16 cellular contexts compared by ENCODE assay signal in the genomic region with DNA sequence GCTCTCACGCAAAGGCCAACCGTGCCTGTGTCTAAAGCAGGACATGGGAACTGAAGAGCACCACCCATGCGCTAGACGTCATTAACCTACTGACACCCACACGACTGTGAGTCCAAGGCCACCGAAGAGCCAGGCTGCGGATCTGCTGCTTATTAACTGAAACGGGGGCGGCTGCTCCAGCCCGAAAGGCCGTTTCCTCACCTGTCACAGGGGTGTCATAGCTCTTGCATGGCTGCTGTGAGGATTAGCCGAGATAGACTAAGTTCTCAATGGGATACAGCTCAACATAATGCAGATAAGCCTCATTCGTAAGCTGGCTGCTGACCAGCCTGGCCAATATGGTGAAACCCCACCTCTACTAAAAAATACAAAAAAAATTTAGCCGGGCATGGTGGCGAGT. TPM values are rescaled to one million over a fixed set of nuclear protein-coding genes. Genes with fewer than 3 reads are reported as not detected.
DNase-seq lines count a peak whose midpoint lies in the region; ATAC-seq and TF ChIP-seq lines count a peak whose summit lies in the region.
"Had no signal": no experiment of that assay in that cellular context is flagged by ENCODE, and none has a peak within 500 bp of the region (broad histone marks: within the 10 kb centered on the region; RNA-seq: fewer than 3 reads in every experiment).

No MANE protein-coding gene starts in this region.

- H3K4me1 ChIP-seq in mesendoderm (ENCODE audit: control insufficient read depth, low read depth, low read length): peaks cover 10% of the 10 kb centered on the region

- no peak overlapping the region for H2BK5ac ChIP-seq in mesendoderm (ENCODE audit: low read length)

- DNase-seq in Right ventricle myocardium inferior (ENCODE audit: missing footprints) (peak; percentile 49), left cardiac atrium (no peak), WERI-Rb-1 (peak; percentile 57), mesendoderm (peak; percentile 39), immature natural killer cell (no peak), KBM-7 (no peak)
- DNase-seq: 8988T; AML-193; C1 segment of cervical spinal cord; CD4-positive, alpha-beta T cell; DMS79; H7 had no signal

- H4K8ac ChIP-seq in mesendoderm (ENCODE audit: low read depth, low read length): no peak overlapping the region

- no peak overlapping the region for H4K5ac ChIP-seq in mesendoderm (ENCODE audit: low read length)

- no peak for TF ChIP-seq CTCF in WERI-Rb-1 (IDR thresholded peaks at IDR 0.05; ENCODE audit: low read depth, low read length)

- H3K9me3 ChIP-seq in WERI-Rb-1 (ENCODE audit: severe bottlenecking): no peaks in the 10 kb centered on the region

- H3K4me1 Mint-ChIP-seq in immature natural killer cell: no peaks in the 10 kb centered on the region

- H3K23ac ChIP-seq in mesendoderm (ENCODE audit: low read length): no peak overlapping the region

- H3K27ac Mint-ChIP-seq in immature natural killer cell: no peak overlapping the region
- H3K27ac Mint-ChIP-seq: CD4-positive, alpha-beta T cell; GM23338 had no signal

- intact Hi-C loops in Right ventricle myocardium inferior (cut with DNase I) (no loop called here), left cardiac atrium (cut with DNase I) (no loop called here)

- peaks cover 2 to 5% (median 3%) of the 10 kb centered on the region in 3 donors for H3K27me3 Mint-ChIP-seq in immature natural killer cell (ENCODE audit: low read depth in 3 of 3)

- ATAC-seq in Right ventricle myocardium inferior: no peak
- no peak for ATAC-seq in left cardiac atrium
- ATAC-seq in HG03095 (IDR thresholded peaks at IDR 0.05; ENCODE audit: unreplicated experiment): no peak
- ATAC-seq: GM12878, GM23338 had no signal

- no peak overlapping the region for H2BK120ac ChIP-seq in mesendoderm (ENCODE audit: low read depth, low read length)

- H3K18ac ChIP-seq in mesendoderm (ENCODE audit: low read length): no peak overlapping the region

- no peak overlapping the region for H3K9ac ChIP-seq in mesendoderm (ENCODE audit: low read length)

- H3K36me3 ChIP-seq in WERI-Rb-1: no peaks in the 10 kb centered on the region; the same call in 1 of the 2 replicates
- H3K36me3 ChIP-seq in mesendoderm (ENCODE audit: control insufficient read depth, insufficient read depth, low read length): no peaks in the 10 kb centered on the region

- no peaks in the 10 kb centered on the region for H3K36me3 Mint-ChIP-seq in immature natural killer cell

- H3K27me3 ChIP-seq in WERI-Rb-1 (ENCODE audit: insufficient read depth, low read depth, severe bottlenecking) (no peaks in the 10 kb centered on the region), mesendoderm (ENCODE audit: insufficient read depth, low read length, poor library complexity) (no peaks in the 10 kb centered on the region)

- H3K4me3 Mint-ChIP-seq in immature natural killer cell: no peak overlapping the region
- H3K4me3 Mint-ChIP-seq: CD4-positive, alpha-beta T cell; GM23338 had no signal

- no peaks in the 10 kb centered on the region for H3K79me2 ChIP-seq in mesendoderm (ENCODE audit: control insufficient read depth, insufficient read depth, low read length)

- in situ Hi-C loops in KBM-7 (cut with MboI; ENCODE audit: low pct_unique_long_range_greater_than_20kb, low sequenced_read_pairs): no loop called here

- H3K79me1 ChIP-seq in mesendoderm (ENCODE audit: low read length): no peaks in the 10 kb centered on the region

- H2BK15ac ChIP-seq in mesendoderm (replicated peaks; ENCODE audit: low read depth): no peak overlapping the region

- H3K56ac ChIP-seq in mesendoderm (ENCODE audit: low read length): peak overlapping the region; percentile 64

- H3K9me3 Mint-ChIP-seq in immature natural killer cell: no peaks in the 10 kb centered on the region
- H3K9me3 Mint-ChIP-seq: CD4-positive, alpha-beta T cell; GM23338 had no signal

- no peak overlapping the region for H3K4ac ChIP-seq in mesendoderm (ENCODE audit: low read depth, low read length)

- H3K4me3 ChIP-seq in WERI-Rb-1 (ENCODE audit: low read depth, low read length): no peak overlapping the region
- no peak overlapping the region for H3K4me3 ChIP-seq in mesendoderm (ENCODE audit: low read length)
- H3K4me3 ChIP-seq: GM12878, GM23338 had no signal

- no peak overlapping the region for H3K4me2 ChIP-seq in mesendoderm (ENCODE audit: low read length)
- H3K4me2 ChIP-seq: GM23338 had no signal

- H3K27ac ChIP-seq in WERI-Rb-1 (no peak overlapping the region), mesendoderm (ENCODE audit: low read depth, low read length) (no peak overlapping the region)

- H2AK5ac ChIP-seq in mesendoderm (ENCODE audit: low read length): no peak overlapping the region

- WGBS in mesendoderm (ENCODE audit: extremely low coverage, insufficient coverage, low lambda C conversion rate): no CpG with 5 or more reads among the region's 15 CpGs

RNA-seq across cellular contexts. Expression of gene OVOL2, which starts 26.7 kb away (rescaled TPM):
- not detected for total RNA-seq in Right ventricle myocardium inferior
- not detected for total RNA-seq in left cardiac atrium
- polyA plus RNA-seq in mesendoderm (2013, experiment 1 of 2): 6.8 TPM
- 7.6 TPM for polyA plus RNA-seq in mesendoderm (2013, experiment 2 of 2)
- not detected for polyA plus RNA-seq in immature natural killer cell
- total RNA-seq: CD4-positive, alpha-beta T cell; G401; GM12878 had no signal
- polyA plus RNA-seq: GM12878 had no signal

Comparison
In these comparisons a context has a peak if more than half of its experiments do, and no peak if none do; other contexts are left out.
1. DNase-seq: peak in Right ventricle myocardium inferior (single experiment), WERI-Rb-1 (single experiment) and mesendoderm (single experiment); none in left cardiac atrium (single experiment), immature natural killer cell (0 of 3) and KBM-7 (single experiment).